In the genomic region with DNA sequence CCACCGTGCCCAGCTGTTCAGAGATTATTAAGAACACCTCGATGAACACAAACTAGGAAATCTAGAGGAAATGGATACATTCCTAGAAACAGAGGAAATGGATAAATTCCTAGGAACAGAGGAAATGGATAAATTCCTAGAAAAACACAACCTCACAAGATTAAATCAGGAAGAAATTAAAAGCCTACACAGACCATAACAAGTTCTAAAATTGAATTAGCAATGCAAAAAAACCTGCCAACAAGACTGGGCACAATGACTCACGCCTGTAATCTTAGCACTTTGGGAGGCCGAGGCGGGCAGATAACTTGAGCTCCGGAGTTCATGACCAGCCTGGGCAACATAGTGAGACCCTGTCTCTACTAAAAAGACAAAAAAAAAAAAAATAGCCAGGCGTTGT, we compare ENCODE assay signal across 37 cellular contexts. TPM values are rescaled to one million over a fixed set of nuclear protein-coding genes. Genes with fewer than 3 reads are reported as not detected.
"Had no signal": no experiment of that assay in that cellular context is flagged by ENCODE, and none has a peak within 500 bp of the region (broad histone marks: within the 10 kb centered on the region; RNA-seq: fewer than 3 reads in every experiment).

No MANE protein-coding gene starts in this region.

- H3K4me2 ChIP-seq: PC-9 had no signal

- H3K27ac Mint-ChIP-seq: activated CD4-positive, alpha-beta memory T cell treated with anti-CD3 and anti-CD28 coated beads, Interleukin-2, amount 10 ng/mL, durations not matched to agents 7 days and 5 days; activated naive CD4-positive, alpha-beta T cell treated with anti-CD3 and anti-CD28 coated beads, Interleukin-2, amount 50 U/mL, for 24 hours; activated naive CD8-positive, alpha-beta T cell treated with anti-CD3 and anti-CD28 coated beads, Interleukin-2, amount 10 ng/mL, durations not matched to agents 7 days and 5 days; activated T-cell treated with anti-CD3 and anti-CD28 coated beads, Interleukin-2, amount 50 U/mL, for 24 hours; activated T-helper 2 cell treated with anti-CD3 and anti-CD28 coated beads, Interferon-gamma antibody, Interleukin-2, Interleukin-4, amounts not matched to agents 10 μg/mL and 5 μg/mL and 100 μg/mL, durations not matched to agents 14 hours and 24 hours and 36 hours had no signal

- FAIRE-seq: RCC 7860 had no signal

- H3K27ac ChIP-seq: ascending aorta, cardiac muscle cell, PC-9, RWPE1, WERI-Rb-1 had no signal

- H3K9me3 ChIP-seq: ascending aorta had no signal

- H3K9me3 Mint-ChIP-seq: activated naive CD4-positive, alpha-beta T cell treated with anti-CD3 and anti-CD28 coated beads, Interleukin-2, amount 50 U/mL, for 24 hours; activated T-cell treated with anti-CD3 and anti-CD28 coated beads, Interleukin-2, amount 50 U/mL, for 24 hours; central memory CD8-positive, alpha-beta T cell had no signal

- H3K36me3 ChIP-seq: ascending aorta, cardiac muscle cell, WERI-Rb-1 had no signal

- H3K27me3 Mint-ChIP-seq: activated CD4-positive, alpha-beta memory T cell treated with anti-CD3 and anti-CD28 coated beads, Interleukin-2, amount 10 ng/mL, durations not matched to agents 7 days and 5 days; activated naive CD4-positive, alpha-beta T cell treated with anti-CD3 and anti-CD28 coated beads, Interleukin-2, amount 50 U/mL, for 24 hours; activated naive CD8-positive, alpha-beta T cell treated with anti-CD3 and anti-CD28 coated beads, Interleukin-2, amount 10 ng/mL, durations not matched to agents 7 days and 5 days; central memory CD8-positive, alpha-beta T cell had no signal

- H3K4me1 ChIP-seq: ascending aorta had no signal

- H3K27me3 ChIP-seq: ascending aorta, cardiac muscle cell had no signal

- H3K4me3 ChIP-seq: ascending aorta, cardiac muscle cell, PC-9 had no signal

- H2AFZ ChIP-seq: PC-9 had no signal

- DNase-seq: activated CD4-positive, alpha-beta memory T cell treated with anti-CD3 and anti-CD28 coated beads, Interleukin-2, amount 10 ng/mL, durations not matched to agents 7 days and 5 days; activated CD4-positive, alpha-beta T cell treated with anti-CD3 and anti-CD28 coated beads for 1 hour; activated CD4-positive, alpha-beta T cell treated with anti-CD3 and anti-CD28 coated beads for 48 hours; activated CD4-positive, CD25-positive, alpha-beta regulatory T cell; activated gamma-delta T cell; activated naive CD4-positive, alpha-beta T cell treated with Interleukin-2 at 50 U/mL for 16 hours; activated naive CD8-positive, alpha-beta T cell treated with anti-CD3 and anti-CD28 coated beads, Interleukin-2, amount 10 ng/mL, durations not matched to agents 7 days and 5 days; activated T-cell treated with anti-CD3 and anti-CD28 coated beads, Interleukin-2, amount 50 U/mL, for 24 hours; amygdala; MM.1S; MV-4-11; NCI-H1092; NCI-H1436 treated with DMSO at 0.1 percent for 48 hours; NCI-H1694 treated with DMSO at 0.1 percent for 48 hours; NCI-H2029; NCI-H345; NCI-H524 treated with DMSO at 0.1 percent for 48 hours; NCI-H748 treated with DMSO at 0.1 percent for 48 hours; NK-92 treated with Interleukin-12 subunit alpha and Interleukin-12 subunit beta, amount 100 ng/mL, for 24 hours; PC-9; SIG-M5; SW 1271; T1000; WERI-Rb-1 had no signal

- H3K4me3 Mint-ChIP-seq: activated CD4-positive, alpha-beta memory T cell treated with anti-CD3 and anti-CD28 coated beads, Interleukin-2, amount 10 ng/mL, durations not matched to agents 7 days and 5 days; activated naive CD4-positive, alpha-beta T cell treated with anti-CD3 and anti-CD28 coated beads, Interleukin-2, amount 50 U/mL, for 24 hours; activated naive CD8-positive, alpha-beta T cell treated with anti-CD3 and anti-CD28 coated beads, Interleukin-2, amount 10 ng/mL, durations not matched to agents 7 days and 5 days; activated T-cell treated with anti-CD3 and anti-CD28 coated beads, Interleukin-2, amount 50 U/mL, for 24 hours; central memory CD8-positive, alpha-beta T cell had no signal

- ATAC-seq: Right ventricle myocardium inferior had no signal

- H3K36me3 Mint-ChIP-seq: activated naive CD4-positive, alpha-beta T cell treated with anti-CD3 and anti-CD28 coated beads, Interleukin-2, amount 50 U/mL, for 24 hours had no signal

RNA-seq across cellular contexts. Expression of gene HSFX3, which starts 31.5 kb away (rescaled TPM):
- total RNA-seq: activated CD4-positive, alpha-beta memory T cell treated with anti-CD3 and anti-CD28 coated beads, Interleukin-2, amount 10 ng/mL, durations not matched to agents 7 days and 5 days; activated CD8-positive, alpha-beta memory T cell treated with anti-CD3 and anti-CD28 coated beads for 36 hours; activated naive CD8-positive, alpha-beta T cell treated with anti-CD3 and anti-CD28 coated beads, Interleukin-2, amount 10 ng/mL, durations not matched to agents 7 days and 5 days; ascending aorta; cardiac muscle cell; NCI-H460; PC-9; Right ventricle myocardium inferior; T-helper 1 cell treated with Interleukin-12 subunit alpha and Interleukin-12 subunit beta and Interleukin-4 antibody, amounts not matched to agents 30 ng/mL and 1 ng/mL, for 36 hours; T-helper 2 cell treated with Interferon-gamma antibody and Interleukin-4, amounts not matched to agents 100 ng/mL and 5 ng/mL, for 36 hours had no signal
- polyA plus RNA-seq: adipose tissue, cardiac muscle cell had no signal
